In genomic region chr1:245211035-245211749, GRCh38 we compare ENCODE assay signal across 18 cellular contexts. TPM values are rescaled to one million over a fixed set of nuclear protein-coding genes. Genes with fewer than 3 reads are reported as not detected.
DNase-seq lines count a peak whose midpoint lies in the region; ATAC-seq and TF ChIP-seq lines count a peak whose summit lies in the region.
"Had no signal": no experiment of that assay in that cellular context is flagged by ENCODE, and none has a peak within 500 bp of the region (broad histone marks: within the 10 kb centered on the region; RNA-seq: fewer than 3 reads in every experiment).

No MANE protein-coding gene starts in this region.

- H3K27me3 ChIP-seq in cardiac muscle cell (no peaks in the 10 kb centered on the region), osteoblast (ENCODE audit: insufficient read depth, low read length) (no peaks in the 10 kb centered on the region), H7 (ENCODE audit: control insufficient read depth, insufficient read depth, low read length) (no peaks in the 10 kb centered on the region; the same call in 1 of the 2 replicates)

- H3K4me3 Mint-ChIP-seq in WTC11 = no peak overlapping the region
- H3K4me3 Mint-ChIP-seq in endothelial cell (ENCODE audit: unreplicated experiment) = no peak overlapping the region
- H3K4me3 Mint-ChIP-seq: CD14-positive monocyte; CD8-positive, alpha-beta T cell had no signal

- H3K4me3 ChIP-seq in cardiac muscle cell = no peak overlapping the region
- H3K4me3 ChIP-seq in osteoblast (ENCODE audit: insufficient read depth, low read length) = no peak overlapping the region
- H3K4me3 ChIP-seq in H7 (ENCODE audit: insufficient read depth, low read depth, low read length) = no peak overlapping the region

- H3K27me3 Mint-ChIP-seq in WTC11 (ENCODE audit: low read depth) (peaks cover 11% of the 10 kb centered on the region), endothelial cell (ENCODE audit: unreplicated experiment) (peaks cover 5% of the 10 kb centered on the region)

- ATAC-seq in Right ventricle myocardium inferior (no peak), WTC11 (no peak)
- ATAC-seq: CD8-positive, alpha-beta T cell; HCT116 had no signal

- H4K20me1 ChIP-seq in osteoblast (ENCODE audit: insufficient read depth, low read length) = peaks cover 2% of the 10 kb centered on the region

- H3K27ac ChIP-seq in cardiac muscle cell = peak overlapping the region; percentile 47
- no peak overlapping the region for H3K27ac ChIP-seq in osteoblast (ENCODE audit: low read depth, low read length)
- H3K27ac ChIP-seq: 22Rv1, HL-60 had no signal

- CTCF ChIA-PET in WTC11 (lab: Charles Lee) = interaction anchor here (0.7 kb wide), 1 partner anchor 175 kb away, joined by 3 read pairs; no protein-coding TSS in a partner anchor

- H3K4me1 ChIP-seq in cardiac muscle cell (ENCODE audit: low read depth) = peaks cover 6% of the 10 kb centered on the region
- no peaks in the 10 kb centered on the region for H3K4me1 ChIP-seq in osteoblast (ENCODE audit: insufficient read depth, low read length)

- POLR2A ChIA-PET in WTC11 (lab: Charles Lee) = no interaction called here

- H3K4me1 Mint-ChIP-seq in WTC11 = peaks cover 14% of the 10 kb centered on the region
- H3K4me1 Mint-ChIP-seq in endothelial cell (ENCODE audit: unreplicated experiment) = peaks cover 3% of the 10 kb centered on the region
- H3K4me1 Mint-ChIP-seq: CD14-positive monocyte had no signal

- H3K27ac Mint-ChIP-seq in WTC11 (no peak overlapping the region), endothelial cell (ENCODE audit: unreplicated experiment) (no peak overlapping the region)
- H3K27ac Mint-ChIP-seq: CD14-positive monocyte; CD8-positive, alpha-beta T cell had no signal

- H3K9me3 ChIP-seq in cardiac muscle cell (ENCODE audit: low read depth) (no peaks in the 10 kb centered on the region), osteoblast (ENCODE audit: low read depth, low read length) (peaks cover 13% of the 10 kb centered on the region)

- H3K9me3 Mint-ChIP-seq in WTC11 = peaks cover 18% of the 10 kb centered on the region
- H3K9me3 Mint-ChIP-seq in endothelial cell (ENCODE audit: unreplicated experiment) = peaks cover 7% of the 10 kb centered on the region

- DNase-seq in cardiac muscle cell (ENCODE audit: low read depth in 1 of 2, low spot score in 1 of 2) = no peak
- DNase-seq in Right ventricle myocardium inferior (ENCODE audit: missing footprints) = no peak
- DNase-seq in WTC11 (ENCODE audit: low spot score) = no peak
- DNase-seq in osteoblast (ENCODE audit: insufficient read length, low spot score, missing footprints) = no peak
- DNase-seq in NCI-H226 = no peak
- DNase-seq in H7 = no peak
- DNase-seq in endothelial cell (ENCODE audit: low spot score) = no peak
- DNase-seq: CD8-positive, alpha-beta T cell; COR-L47; DMS153; DMS79 treated with DMSO at 0.1 percent for 48 hours; EL; GOT3 had no signal

- H3K4me2 ChIP-seq in osteoblast (ENCODE audit: insufficient read depth, low read length) = no peak overlapping the region

- peak overlapping the region; percentile 65 for H2AFZ ChIP-seq in osteoblast (ENCODE audit: low read length)

- H3K36me3 Mint-ChIP-seq in WTC11 = peaks cover 17% of the 10 kb centered on the region
- H3K36me3 Mint-ChIP-seq in endothelial cell (ENCODE audit: low read depth, unreplicated experiment) = peaks cover 7% of the 10 kb centered on the region
- H3K36me3 Mint-ChIP-seq: CD14-positive monocyte; CD8-positive, alpha-beta T cell had no signal

- H3K79me2 ChIP-seq in osteoblast (ENCODE audit: insufficient read depth, low read length) = no peaks in the 10 kb centered on the region

- TF ChIP-seq CTCF in cardiac muscle cell (IDR thresholded peaks at IDR 0.05; ENCODE audit: low read depth, low read length) (no peak), WTC11 (IDR thresholded peaks at IDR 0.05) (no peak), osteoblast (IDR thresholded peaks at IDR 0.05; ENCODE audit: extremely low read depth, low read depth, low read length) (no peak), endothelial cell (IDR thresholded peaks at IDR 0.05; ENCODE audit: unreplicated experiment) (no peak)

- intact Hi-C loops in Right ventricle myocardium inferior (cut with DNase I) = no loop called here

- H3K36me3 ChIP-seq in cardiac muscle cell (no peaks in the 10 kb centered on the region), osteoblast (ENCODE audit: insufficient read depth, low read length) (no peaks in the 10 kb centered on the region), H7 (replicated peaks; ENCODE audit: control insufficient read depth, insufficient read depth, low read length) (no peaks in the 10 kb centered on the region)

TF ChIP-seq in WTC11, 78 proteins besides CTCF, POLR2A, EP300 and RAD21:
- TF ChIP-seq NR2C2 (CRISPR knock-in tag; IDR thresholded peaks at IDR 0.05) (no peak), ZSCAN18 (CRISPR knock-in tag; IDR thresholded peaks at IDR 0.05) (no peak), FOXJ3 (CRISPR knock-in tag; IDR thresholded peaks at IDR 0.05; ENCODE audit: borderline replicate concordance) (no peak), IRF2 (CRISPR knock-in tag; IDR thresholded peaks at IDR 0.05; ENCODE audit: borderline replicate concordance, low read depth) (no peak), ZNF121 (CRISPR knock-in tag; IDR thresholded peaks at IDR 0.05) (peak; percentile 92), GTF2I (CRISPR knock-in tag; conservative IDR thresholded peaks at IDR 0.05) (0 out of 2 replicates have a peak, but pooled peaks have one; percentile 42), TEAD1 (CRISPR knock-in tag; IDR thresholded peaks at IDR 0.05) (no peak), E2F4 (CRISPR knock-in tag; IDR thresholded peaks at IDR 0.05; ENCODE audit: borderline replicate concordance, low read depth) (no peak)

RNA-seq across cellular contexts. Expression of gene KIF26B, which starts 56.4 kb away (rescaled TPM):
- 141 and 177 TPM in 2 replicates for total RNA-seq in cardiac muscle cell
- 58.9 and 60.7 TPM in 2 replicates for polyA plus RNA-seq in cardiac muscle cell
- total RNA-seq in Right ventricle myocardium inferior = 3.8 TPM
- total RNA-seq in WTC11 (2021) = 0.41 to 1.2 TPM (median 0.55 TPM) in 3 replicates
- 22.1 and 28.6 TPM in 2 replicates for total RNA-seq in osteoblast
- 0.89 and 1.7 TPM in 2 replicates for total RNA-seq in H7 (2014; rRNA removed; shearing (Covaris generic))
- total RNA-seq in endothelial cell (ENCODE audit: unreplicated experiment) = 3.4 TPM
- total RNA-seq: A673; CD8-positive, alpha-beta T cell had no signal
